In the genomic region with DNA sequence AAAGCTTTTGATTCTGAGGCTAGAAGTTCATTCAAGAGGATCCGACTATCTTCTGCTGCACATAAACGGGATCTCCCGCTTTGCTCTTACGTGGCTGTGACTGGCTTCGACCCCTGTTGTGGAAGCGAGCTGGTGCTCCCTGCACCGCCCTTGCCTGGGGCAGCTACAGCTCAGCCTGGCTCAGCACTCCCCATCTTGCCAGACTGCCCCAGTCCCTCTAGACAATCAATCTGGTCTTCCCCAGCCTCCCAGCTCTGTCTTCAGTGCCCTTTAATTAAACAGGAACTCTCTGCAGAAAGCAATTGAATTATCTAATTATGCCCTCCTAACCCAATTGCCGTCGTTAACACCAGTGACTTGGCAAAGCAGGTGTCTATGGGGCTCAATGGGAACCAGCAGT, we compare ENCODE assay signal across 13 cellular contexts.
"Had no signal": no experiment of that assay in that cellular context is flagged by ENCODE, and none has a peak within 500 bp of the region (broad histone marks: within the 10 kb centered on the region; RNA-seq: fewer than 3 reads in every experiment).

No MANE protein-coding gene starts in this region.

- ATAC-seq: esophagus mucosa; left colon; mucosa of descending colon; natural killer cell treated with Interleukin-12 subunit alpha and Interleukin-12 subunit beta and Interleukin-15 and Interleukin-18, amount 100 ng/mL, for 72 hours; WTC11 had no signal

- H3K36me3 Mint-ChIP-seq: activated naive CD8-positive, alpha-beta T cell; natural killer cell treated with Interleukin-12 subunit alpha and Interleukin-12 subunit beta and Interleukin-15 and Interleukin-18, amount 100 ng/mL, for 72 hours; WTC11 had no signal

- H3K27ac ChIP-seq: ovary, sigmoid colon, transverse colon had no signal

- DNase-seq: activated CD4-positive, alpha-beta T cell treated with anti-CD3 and anti-CD28 coated beads, Interleukin-2, amount 10 ng/mL, durations not matched to agents 24 days and 14 days; left colon; mucosa of descending colon; ovary; sigmoid colon; stimulated activated CD4-positive, alpha-beta T cell treated with anti-CD3 and anti-CD28 coated beads, Interleukin-2, amount 100 ng/mL, for 24 hours; stimulated activated naive CD4-positive, alpha-beta T cell; transverse colon had no signal

- H3K9me3 ChIP-seq: mucosa of descending colon, ovary, sigmoid colon, transverse colon had no signal

- H3K9me3 Mint-ChIP-seq: activated CD4-positive, alpha-beta T cell treated with anti-CD3 and anti-CD28 coated beads, Interleukin-2, amount 10 ng/mL, durations not matched to agents 24 days and 14 days; natural killer cell treated with Interleukin-12 subunit alpha and Interleukin-12 subunit beta and Interleukin-15 and Interleukin-18, amount 100 ng/mL, for 72 hours had no signal

- H3K4me3 Mint-ChIP-seq: natural killer cell treated with Interleukin-12 subunit alpha and Interleukin-12 subunit beta and Interleukin-15 and Interleukin-18, amount 100 ng/mL, for 72 hours had no signal

- H3K36me3 ChIP-seq: ovary, sigmoid colon, transverse colon had no signal

- H3K27ac Mint-ChIP-seq: activated CD4-positive, alpha-beta T cell treated with anti-CD3 and anti-CD28 coated beads, Interleukin-2, amount 10 ng/mL, durations not matched to agents 24 days and 14 days; activated naive CD8-positive, alpha-beta T cell; WTC11 had no signal

- H3K4me3 ChIP-seq: dorsolateral prefrontal cortex, mucosa of descending colon, ovary, sigmoid colon, transverse colon had no signal

- H3K27me3 ChIP-seq: ovary had no signal
